29 cellular contexts compared by ENCODE assay signal in the genomic region with DNA sequence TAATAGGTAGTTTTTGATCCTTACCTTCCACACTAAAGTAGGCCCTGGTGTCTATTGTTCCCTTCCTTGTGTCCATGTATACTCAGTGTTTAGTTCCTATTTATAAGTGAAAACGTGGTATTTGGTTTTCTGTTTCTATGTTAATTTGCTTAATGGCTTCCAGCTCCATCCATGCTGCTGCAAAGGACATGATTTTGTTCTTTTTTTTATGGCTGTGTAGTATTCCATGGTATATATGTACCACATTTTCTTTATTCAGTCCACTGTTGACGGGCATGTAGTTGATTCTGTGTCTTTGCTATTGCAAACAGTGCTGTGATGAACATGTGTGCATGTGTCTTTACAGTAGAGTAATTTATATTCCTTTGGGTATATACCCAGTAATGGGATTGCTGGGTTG. TPM values are rescaled to one million over a fixed set of nuclear protein-coding genes. Genes with fewer than 3 reads are reported as not detected.
"Had no signal": no experiment of that assay in that cellular context is flagged by ENCODE, and none has a peak within 500 bp of the region (broad histone marks: within the 10 kb centered on the region; RNA-seq: fewer than 3 reads in every experiment).

No MANE protein-coding gene starts in this region.

- H3K27me3 ChIP-seq: stomach, suprapubic skin, testis, thyroid gland, tibial artery, tibial nerve, transverse colon, upper lobe of left lung, upper lobe of right lung, uterus, vagina had no signal

- ATAC-seq: stimulated activated effector memory CD8-positive, alpha-beta T cell treated with anti-CD3 and anti-CD28 coated beads, Interleukin-12 subunit alpha, Interleukin-12 subunit beta, amount 100 ng/mL, for 72 hours; stimulated activated memory B cell treated with anti-CD40 and anti-IgM and Interleukin-4, amounts not matched to agents 10 μg/mL and 1 μg/mL and 100 μg/mL, for 72 hours; stimulated activated naive B cell treated with anti-CD40 and anti-IgM and Interleukin-4, amounts not matched to agents 10 μg/mL and 1 μg/mL and 100 μg/mL, for 72 hours; stimulated activated naive CD8-positive, alpha-beta T cell treated with anti-CD3 and anti-CD28 coated beads, Interleukin-15, amount 100 ng/mL, for 72 hours; stimulated activated naive CD8-positive, alpha-beta T cell treated with anti-CD3 and anti-CD28 coated beads, Interleukin-15, Interleukin-2, amounts not matched to agents 100 U/mL and 50 U/mL, for 24 hours; upper lobe of right lung had no signal

- H3K4me3 ChIP-seq: stomach, suprapubic skin, testis, thoracic aorta, thyroid gland, tibial artery, tibial nerve, transverse colon, upper lobe of left lung, upper lobe of right lung, uterus, vagina had no signal

- H3K27ac ChIP-seq: stomach, suprapubic skin, testis, thoracic aorta, thyroid gland, tibial artery, tibial nerve, transverse colon, upper lobe of left lung, upper lobe of right lung, uterus, vagina had no signal

- DNase-seq: stimulated activated CD4-positive, alpha-beta T cell treated with anti-CD3 and anti-CD28 coated beads, Interleukin-2, amount 100 ng/mL, for 48 hours; stimulated activated CD4-positive, alpha-beta T cell treated with anti-CD3 and anti-CD28 coated beads, Interleukin-4, amount 100 ng/mL, for 1 hour; stimulated activated CD4-positive, alpha-beta T cell treated with anti-CD3 and anti-CD28 coated beads, Interleukin-4, amount 100 ng/mL, for 24 hours; stimulated activated CD4-positive, alpha-beta T cell treated with anti-CD3 and anti-CD28 coated beads, Interleukin-4, amount 100 ng/mL, for 4 hours; stimulated activated CD8-positive, alpha-beta memory T cell treated with anti-CD3 and anti-CD28 coated beads, Interleukin-4, amount 100 ng/mL, for 48 hours; stimulated activated naive B cell treated with anti-CD40 and anti-IgM and Interleukin-4, amounts not matched to agents 10 μg/mL and 1 μg/mL and 100 μg/mL, for 72 hours; stimulated activated naive CD4-positive, alpha-beta T cell; stimulated activated naive CD4-positive, alpha-beta T cell treated with Interleukin-2 at 50 U/mL for 16 hours; stimulated activated naive CD8-positive, alpha-beta T cell treated with anti-CD3 and anti-CD28 coated beads, Interleukin-15, amount 100 ng/mL, for 72 hours; stimulated activated naive CD8-positive, alpha-beta T cell treated with anti-CD3 and anti-CD28 coated beads, Interleukin-15, Interleukin-2, amounts not matched to agents 100 U/mL and 50 U/mL, for 24 hours; stomach; substantia nigra; testis; thyroid gland; tibial artery; transverse colon; trophoblast cell; upper lobe of left lung; upper lobe of right lung; uterus had no signal

- H3K9me3 Mint-ChIP-seq: stimulated activated effector memory CD8-positive, alpha-beta T cell treated with anti-CD3 and anti-CD28 coated beads, Interleukin-12 subunit alpha, Interleukin-12 subunit beta, amount 100 ng/mL, for 72 hours; stimulated activated memory B cell treated with anti-CD40 and anti-IgM and Interleukin-4, amounts not matched to agents 10 μg/mL and 1 μg/mL and 100 μg/mL, for 72 hours; stimulated activated naive B cell treated with anti-CD40 and anti-IgM and Interleukin-4, amounts not matched to agents 10 μg/mL and 1 μg/mL and 100 μg/mL, for 72 hours; stimulated activated naive CD8-positive, alpha-beta T cell treated with anti-CD3 and anti-CD28 coated beads, Interleukin-15, amount 100 ng/mL, for 72 hours; stimulated activated naive CD8-positive, alpha-beta T cell treated with anti-CD3 and anti-CD28 coated beads, Interleukin-15, Interleukin-2, amounts not matched to agents 100 ng/mL and 50 ng/mL, for 24 hours; type B pancreatic cell had no signal

- H3K27ac Mint-ChIP-seq: stimulated activated effector memory CD8-positive, alpha-beta T cell treated with anti-CD3 and anti-CD28 coated beads, Interleukin-12 subunit alpha, Interleukin-12 subunit beta, amount 100 ng/mL, for 72 hours; stimulated activated memory B cell treated with anti-CD40 and anti-IgM and Interleukin-4, amounts not matched to agents 10 μg/mL and 1 μg/mL and 100 μg/mL, for 72 hours; stimulated activated naive B cell treated with anti-CD40 and anti-IgM and Interleukin-4, amounts not matched to agents 10 μg/mL and 1 μg/mL and 100 μg/mL, for 72 hours; stimulated activated naive CD8-positive, alpha-beta T cell treated with anti-CD3 and anti-CD28 coated beads, Interleukin-15, Interleukin-2, amounts not matched to agents 100 ng/mL and 50 ng/mL, for 24 hours; type B pancreatic cell had no signal

- H3K36me3 ChIP-seq: uterus had no signal

- H3K4me1 ChIP-seq: stomach, suprapubic skin, testis, thyroid gland, tibial artery, tibial nerve, transverse colon, upper lobe of left lung, upper lobe of right lung, uterus, vagina had no signal

- H3K27me3 Mint-ChIP-seq: stimulated activated memory B cell treated with anti-CD40 and anti-IgM and Interleukin-4, amounts not matched to agents 10 μg/mL and 1 μg/mL and 100 μg/mL, for 72 hours; stimulated activated naive B cell treated with anti-CD40 and anti-IgM and Interleukin-4, amounts not matched to agents 10 μg/mL and 1 μg/mL and 100 μg/mL, for 72 hours; stimulated activated naive CD8-positive, alpha-beta T cell treated with anti-CD3 and anti-CD28 coated beads, Interleukin-15, amount 100 ng/mL, for 72 hours; stimulated activated naive CD8-positive, alpha-beta T cell treated with anti-CD3 and anti-CD28 coated beads, Interleukin-15, Interleukin-2, amounts not matched to agents 100 ng/mL and 50 ng/mL, for 24 hours; type B pancreatic cell had no signal

- H3K9me3 ChIP-seq: stomach, suprapubic skin, testis, thoracic aorta, thyroid gland, tibial artery, tibial nerve, transverse colon, upper lobe of left lung, upper lobe of right lung, uterus, vagina had no signal

- H3K4me3 Mint-ChIP-seq: stimulated activated effector memory CD8-positive, alpha-beta T cell treated with anti-CD3 and anti-CD28 coated beads, Interleukin-12 subunit alpha, Interleukin-12 subunit beta, amount 100 ng/mL, for 72 hours; stimulated activated memory B cell treated with anti-CD40 and anti-IgM and Interleukin-4, amounts not matched to agents 10 μg/mL and 1 μg/mL and 100 μg/mL, for 72 hours; stimulated activated naive B cell treated with anti-CD40 and anti-IgM and Interleukin-4, amounts not matched to agents 10 μg/mL and 1 μg/mL and 100 μg/mL, for 72 hours; stimulated activated naive CD8-positive, alpha-beta T cell treated with anti-CD3 and anti-CD28 coated beads, Interleukin-15, amount 100 ng/mL, for 72 hours; stimulated activated naive CD8-positive, alpha-beta T cell treated with anti-CD3 and anti-CD28 coated beads, Interleukin-15, Interleukin-2, amounts not matched to agents 100 ng/mL and 50 ng/mL, for 24 hours; type B pancreatic cell had no signal

RNA-seq across cellular contexts. Expression of a gene that starts 28.5 kb away (rescaled TPM):
- total RNA-seq: urinary bladder had no signal
